In genomic region chr1:162696286-162696862, GRCh38 we compare ENCODE assay signal across 1 cellular context.
TF ChIP-seq lines count a peak whose summit lies in the region.

No MANE protein-coding gene starts in this region.

TF ChIP-seq in HEK293, 187 proteins besides CTCF, POLR2A, EP300 and RAD21 (continued from another document):
- TF ChIP-seq ZNF292 (tag by site-specific recombination; IDR thresholded peaks at IDR 0.05; ENCODE audit: borderline replicate concordance, low read depth): no peak
- TF ChIP-seq ZNF660 (tag by site-specific recombination; IDR thresholded peaks at IDR 0.05): peak; percentile 76
- peak; percentile 35; the same call in 1 of the 2 replicates for TF ChIP-seq PRDM1 (tag by site-specific recombination; IDR thresholded peaks at IDR 0.05)
- TF ChIP-seq ZNF548 (tag by site-specific recombination; IDR thresholded peaks at IDR 0.05): no peak
- TF ChIP-seq ZNF398 (tag by site-specific recombination; IDR thresholded peaks at IDR 0.05): peak; percentile 62
- no peak for TF ChIP-seq ZNF707 (tag by site-specific recombination; IDR thresholded peaks at IDR 0.05)
- peak; percentile 25; the same call in 1 of the 2 replicates for TF ChIP-seq ZBTB48 (tag by site-specific recombination; IDR thresholded peaks at IDR 0.05)
- peak; percentile 25; the same call in 1 of the 2 replicates for TF ChIP-seq ZSCAN30 (tag by site-specific recombination; IDR thresholded peaks at IDR 0.05)
- 0 out of 2 replicates have a peak, but pooled peaks have one; percentile 14 for TF ChIP-seq PRDM10 (tag by site-specific recombination; IDR thresholded peaks at IDR 0.05)
- no peak for TF ChIP-seq WT1 (tag by site-specific recombination; IDR thresholded peaks at IDR 0.05)
- TF ChIP-seq IKZF3 (tag by site-specific recombination; IDR thresholded peaks at IDR 0.05): peak; percentile 71; the same call in 1 of the 2 replicates
- TF ChIP-seq ZNF600 (tag by site-specific recombination; IDR thresholded peaks at IDR 0.05): peak; percentile 33; the same call in 1 of the 2 replicates
- TF ChIP-seq ZNF561 (tag by site-specific recombination; IDR thresholded peaks at IDR 0.05; ENCODE audit: borderline replicate concordance): peak; percentile 85; the same call in 1 of the 2 replicates
- peak; percentile 61; the same call in 1 of the 2 replicates for TF ChIP-seq ZNF362 (tag by site-specific recombination; IDR thresholded peaks at IDR 0.05)
- peak; percentile 89 for TF ChIP-seq ZBTB17 (tag by site-specific recombination; IDR thresholded peaks at IDR 0.05)
- TF ChIP-seq SP2 (tag by site-specific recombination; IDR thresholded peaks at IDR 0.05): peak; percentile 84
- TF ChIP-seq ZNF664 (tag by site-specific recombination; IDR thresholded peaks at IDR 0.05): no peak
- TF ChIP-seq ZNF394 (tag by site-specific recombination; IDR thresholded peaks at IDR 0.05; ENCODE audit: borderline replicate concordance): no peak
- no peak for TF ChIP-seq ZBTB49 (tag by site-specific recombination; IDR thresholded peaks at IDR 0.05; ENCODE audit: low read depth)
- no peak for TF ChIP-seq ZNF654 (tag by site-specific recombination; IDR thresholded peaks at IDR 0.05; ENCODE audit: low read depth)
- TF ChIP-seq ZXDB (tag by site-specific recombination; IDR thresholded peaks at IDR 0.05): 0 out of 2 replicates have a peak, but pooled peaks have one; percentile 40
- peak; percentile 57 for TF ChIP-seq ZBTB20 (tag by site-specific recombination; IDR thresholded peaks at IDR 0.05)
- peak; percentile 40; the same call in 1 of the 2 replicates for TF ChIP-seq ZBTB8A (tag by site-specific recombination; IDR thresholded peaks at IDR 0.05)
- TF ChIP-seq RBAK (tag by site-specific recombination; IDR thresholded peaks at IDR 0.05): peak; percentile 89
- peak; percentile 15; the same call in 1 of the 2 replicates for TF ChIP-seq ZNF350 (tag by site-specific recombination; IDR thresholded peaks at IDR 0.05)
- no peak for TF ChIP-seq ZNF521 (tag by site-specific recombination; IDR thresholded peaks at IDR 0.05)
- TF ChIP-seq TRIM28 (IDR thresholded peaks at IDR 0.05; ENCODE audit: borderline replicate concordance, low read length): peak; percentile 96
- 0 out of 2 replicates have a peak, but pooled peaks have one; percentile 23 for TF ChIP-seq ZNF530 (tag by site-specific recombination; IDR thresholded peaks at IDR 0.05; ENCODE audit: low read depth)
- no peak for TF ChIP-seq ZNF214 (tag by site-specific recombination; IDR thresholded peaks at IDR 0.05; ENCODE audit: borderline replicate concordance)
- peak; percentile 94 for TF ChIP-seq ZNF335 (tag by site-specific recombination; conservative IDR thresholded peaks at IDR 0.05)
